ENCODE assay signal across 8 cellular contexts in genomic region chr15:65792130-65792987, GRCh38. TPM values are rescaled to one million over a fixed set of nuclear protein-coding genes. Genes with fewer than 3 reads are reported as not detected.
DNase-seq lines count a peak whose midpoint lies in the region; ATAC-seq and TF ChIP-seq lines count a peak whose summit lies in the region.

Gene DENND4A, minus strand, starts transcription at chr15:65792293. Its CDS starts 35,843 bp downstream, at chr15:65756450.

- peak within 1 kb of the TSS; percentile 89 for H3K4me3 ChIP-seq in BJ (ENCODE audit: low read depth, low read length)

- H3K36me3 Mint-ChIP-seq in activated CD4-positive, alpha-beta T cell treated with anti-CD3 and anti-CD28 coated beads, Interleukin-2, amount 10 ng/mL, durations not matched to agents 7 days and 5 days (ENCODE audit: low read depth) = peaks cover 4% of the 10 kb centered on the region

- H3K27me3 ChIP-seq in BJ (ENCODE audit: control insufficient read depth, insufficient read depth, low read length) = no peaks in the 10 kb centered on the region

- no peak for TF ChIP-seq CTCF in BJ (IDR thresholded peaks at IDR 0.05; ENCODE audit: insufficient read depth, low read depth, low read length)

- peak within 1 kb of the TSS; percentile 89 for H3K4me3 Mint-ChIP-seq in activated CD4-positive, alpha-beta T cell treated with anti-CD3 and anti-CD28 coated beads, Interleukin-2, amount 10 ng/mL, durations not matched to agents 7 days and 5 days

- no peaks in the 10 kb centered on the region for H3K9me3 Mint-ChIP-seq in activated CD4-positive, alpha-beta T cell treated with anti-CD3 and anti-CD28 coated beads, Interleukin-2, amount 10 ng/mL, durations not matched to agents 7 days and 5 days

- POLR2A ChIA-PET in BJ (lab: Charles Lee) = interaction anchor here (0.7 kb wide), 1 partner anchor 502 kb away, joined by 15 read pairs; no protein-coding TSS in a partner anchor
- POLR2A ChIA-PET in activated CD4-positive, alpha-beta T cell treated with anti-CD3 and anti-CD28 coated beads, Interleukin-2, amount 10 ng/mL, durations not matched to agents 7 days and 5 days (lab: Charles Lee) = interaction anchor here (0.5 to 0.7 kb wide), 4 partner anchors 14 to 898 kb away, joined by 3 to 5 read pairs (median 3); no protein-coding TSS in a partner anchor

- ATAC-seq in GM19324 (IDR thresholded peaks at IDR 0.05; ENCODE audit: low FRiP score, unreplicated experiment) (peak; percentile 85), HG03469 (IDR thresholded peaks at IDR 0.05; ENCODE audit: unreplicated experiment) (peak; percentile 50)

- H3K4me1 Mint-ChIP-seq in activated CD4-positive, alpha-beta T cell treated with anti-CD3 and anti-CD28 coated beads, Interleukin-2, amount 10 ng/mL, durations not matched to agents 7 days and 5 days = peaks cover 63% of the 10 kb centered on the region

- H3K27me3 Mint-ChIP-seq in activated CD4-positive, alpha-beta T cell treated with anti-CD3 and anti-CD28 coated beads, Interleukin-2, amount 10 ng/mL, durations not matched to agents 7 days and 5 days = no peaks in the 10 kb centered on the region

- H3K36me3 ChIP-seq in BJ (ENCODE audit: control insufficient read depth, insufficient read depth, low read length) = no peaks in the 10 kb centered on the region

- CTCF ChIA-PET in BJ (lab: Yijun Ruan, JAX) = interaction anchor here (0.6 kb wide), 1 partner anchor 23 kb away, joined by 3 read pairs; no protein-coding TSS in a partner anchor
- CTCF ChIA-PET in activated CD4-positive, alpha-beta T cell treated with anti-CD3 and anti-CD28 coated beads, Interleukin-2, amount 10 ng/mL, durations not matched to agents 7 days and 5 days (lab: Charles Lee) = interaction anchor here (1.1 to 4.9 kb wide), 7 partner anchors 9 to 37 kb away, joined by 3 to 20 read pairs (median 4); no protein-coding TSS in a partner anchor

- H3K27ac Mint-ChIP-seq in activated CD4-positive, alpha-beta T cell treated with anti-CD3 and anti-CD28 coated beads, Interleukin-2, amount 10 ng/mL, durations not matched to agents 7 days and 5 days = peak within 1 kb of the TSS; percentile 98

- DNase-seq in BJ (ENCODE audit: low read depth) (peak; percentile 84), NCI-H526 treated with DMSO at 0.1 percent for 48 hours (lab: John Stamatoyannopoulos, UW) (peak; percentile 93), cortex of kidney (lab: John Stamatoyannopoulos, UW) (peak; percentile 94), left kidney (ENCODE audit: low read depth, low spot score) (peak; percentile 99)
- peak; percentile 98 for DNase-seq in activated CD4-positive, alpha-beta T cell treated with anti-CD3 and anti-CD28 coated beads, Interleukin-2, amount 10 ng/mL, durations not matched to agents 7 days and 5 days
- peak; percentile 98 for DNase-seq in stimulated activated CD4-positive, alpha-beta T cell treated with anti-CD3 and anti-CD28 coated beads, Interleukin-2, amount 100 ng/mL, for 24 hours

RNA-seq across cellular contexts. Expression of gene DENND4A, which starts in this region (rescaled TPM):
- polyA plus RNA-seq in BJ (2011; rRNA removed) = 5.1 and 11.0 TPM in 2 replicates
- 16.0 and 19.4 TPM in 2 replicates for polyA minus RNA-seq in BJ (2011; rRNA and poly(A)+ RNA removed)
- total RNA-seq in activated CD4-positive, alpha-beta T cell treated with anti-CD3 and anti-CD28 coated beads, Interleukin-2, amount 10 ng/mL, durations not matched to agents 7 days and 5 days = 10 to 100 TPM; 30.9 to 40.2 TPM

Comparison
In these comparisons a context has a peak if more than half of its experiments do, and no peak if none do; other contexts are left out.
1. Peak in every context shown above with its lines: DNase-seq, ATAC-seq and H3K4me3 ChIP-seq.